8 cellular contexts compared by ENCODE assay signal in the genomic region with DNA sequence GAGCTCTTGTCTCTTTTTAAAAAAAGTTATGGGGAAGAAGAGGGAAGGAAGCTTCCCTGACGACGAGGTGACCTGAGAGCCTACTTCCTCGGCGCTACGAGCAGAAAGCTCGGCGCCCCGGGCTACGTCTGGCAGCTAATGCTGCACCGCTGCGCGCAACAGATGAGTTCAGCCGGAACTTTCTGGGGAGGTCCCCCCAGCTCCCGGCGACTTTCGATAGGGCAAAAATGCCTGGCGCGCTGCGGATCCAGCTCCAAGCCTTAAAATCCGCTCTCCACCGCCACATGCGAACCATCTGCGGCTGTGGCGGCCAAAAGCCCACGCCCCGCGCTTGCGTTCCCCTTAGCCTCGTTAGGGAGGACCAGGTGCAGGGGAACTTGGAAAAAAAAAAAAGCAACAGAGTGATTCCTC. TPM values are rescaled to one million over a fixed set of nuclear protein-coding genes. Genes with fewer than 3 reads are reported as not detected.
A peak's percentile ranks its signal among the peaks of the same experiment; 100 is the strongest.
DNase-seq lines count a peak whose midpoint lies in the region; ATAC-seq and TF ChIP-seq lines count a peak whose summit lies in the region.

No MANE protein-coding gene starts in this region.

- no peak for TF ChIP-seq POLR2A in testis (IDR thresholded peaks at IDR 0.05)

- peak; percentile 73 for DNase-seq in AG20443 (ENCODE audit: low spot score)
- DNase-seq in RWPE2 (ENCODE audit: low spot score) = peak; percentile 70
- DNase-seq in activated gamma-delta T cell treated with Interleukin-2 at 50 U/mL for 16 hours = peak; percentile 61
- DNase-seq in foreskin keratinocyte = peak; percentile 57 to 75
- peak; percentile 76 for DNase-seq in testis

- peak overlapping the region; percentile 78 for H3K4me3 ChIP-seq in RWPE2 (ENCODE audit: severe bottlenecking)
- peak overlapping the region; percentile 72 to 75 for H3K4me3 ChIP-seq in neutrophil (ENCODE audit: low read depth in 1 of 2, low read length in 1 of 2)
- peak overlapping the region; percentile 82 to 97 for H3K4me3 ChIP-seq in testis

- intact Hi-C loops in testis (cut with DNase I; ENCODE audit: low total_unique reads) = no loop called here

- ATAC-seq in GM19023 (IDR thresholded peaks at IDR 0.05; ENCODE audit: unreplicated experiment) (peak; percentile 37), HG03432 (IDR thresholded peaks at IDR 0.05; ENCODE audit: unreplicated experiment) (peak; percentile 32), RWPE2 (ENCODE audit: low read depth) (peak; percentile 39), foreskin keratinocyte (peak; percentile 60)

- no peaks in the 10 kb centered on the region for H3K27me3 ChIP-seq in RWPE2 (ENCODE audit: insufficient read depth, poor library complexity, severe bottlenecking)
- no peaks in the 10 kb centered on the region for H3K27me3 ChIP-seq in foreskin keratinocyte
- no peaks in the 10 kb centered on the region for H3K27me3 ChIP-seq in neutrophil
- H3K27me3 ChIP-seq in testis = no peaks in the 10 kb centered on the region

- H3K27ac ChIP-seq in RWPE2 (ENCODE audit: poor library complexity, severe bottlenecking) = peak overlapping the region; percentile 78
- peak overlapping the region; percentile 65 for H3K27ac ChIP-seq in foreskin keratinocyte
- peak overlapping the region; percentile 87 for H3K27ac ChIP-seq in neutrophil
- H3K27ac ChIP-seq in testis = peak overlapping the region; percentile 99

- no peaks in the 10 kb centered on the region for H3K9me3 ChIP-seq in RWPE2 (ENCODE audit: severe bottlenecking)
- no peaks in the 10 kb centered on the region for H3K9me3 ChIP-seq in neutrophil
- no peaks in the 10 kb centered on the region for H3K9me3 ChIP-seq in testis

- peaks cover 5% of the 10 kb centered on the region for H3K4me1 ChIP-seq in RWPE2 (ENCODE audit: insufficient read depth, poor library complexity, severe bottlenecking)
- H3K4me1 ChIP-seq in foreskin keratinocyte = peaks cover 11% of the 10 kb centered on the region
- peaks cover 15 to 29% of the 10 kb centered on the region in 2 experiments for H3K4me1 ChIP-seq in neutrophil (ENCODE audit: control insufficient read depth in 1 of 2, insufficient read depth in 1 of 2, low read depth in 1 of 2, low read length in 1 of 2)
- H3K4me1 ChIP-seq in testis = peaks cover 15% of the 10 kb centered on the region

- H3K36me3 ChIP-seq in RWPE2 (ENCODE audit: low read depth) (peaks cover 12% of the 10 kb centered on the region), neutrophil (peaks cover 4% of the 10 kb centered on the region), testis (ENCODE audit: low read depth, missing control alignments) (no peaks in the 10 kb centered on the region)

- 0% methylated on average over 29 of the region's 29 CpGs for WGBS in testis, 2 donors

- TF ChIP-seq CTCF in RWPE2 (IDR thresholded peaks at IDR 0.05; ENCODE audit: poor library complexity, severe bottlenecking) (no peak), foreskin keratinocyte (conservative IDR thresholded peaks at IDR 0.05) (no peak), neutrophil (IDR thresholded peaks at IDR 0.05) (no peak), testis (IDR thresholded peaks at IDR 0.05) (no peak)

RNA-seq across cellular contexts. Expression of gene P4HA1, which starts 0.6 kb away (rescaled TPM):
- total RNA-seq in foreskin keratinocyte (33.3 and 38.8 TPM in 2 replicates), testis (10 to 100 TPM; 19.0 to 20.2 TPM)
- polyA plus RNA-seq in foreskin keratinocyte (14.8 and 15.5 TPM in 2 replicates), testis (ENCODE audit: insufficient read depth, low read depth, low replicate concordance) (28.1 TPM)

RNA-seq across cellular contexts. Expression of gene NUDT13, which starts 14.2 kb away (rescaled TPM):
- total RNA-seq in foreskin keratinocyte (1.2 TPM in 2 replicates), testis (1 to 10 TPM; 3.0 to 5.6 TPM)
- polyA plus RNA-seq in foreskin keratinocyte (1.3 TPM in 2 replicates), testis (ENCODE audit: insufficient read depth, low read depth, low replicate concordance) (5.9 TPM)

Comparison
In these comparisons a context has a peak if more than half of its experiments do, and no peak if none do; other contexts are left out.
1. Peak in every context shown above with its lines: DNase-seq, ATAC-seq, H3K4me3 ChIP-seq and H3K27ac ChIP-seq.